ENCODE assay signal across 1 cellular context in the genomic region with DNA sequence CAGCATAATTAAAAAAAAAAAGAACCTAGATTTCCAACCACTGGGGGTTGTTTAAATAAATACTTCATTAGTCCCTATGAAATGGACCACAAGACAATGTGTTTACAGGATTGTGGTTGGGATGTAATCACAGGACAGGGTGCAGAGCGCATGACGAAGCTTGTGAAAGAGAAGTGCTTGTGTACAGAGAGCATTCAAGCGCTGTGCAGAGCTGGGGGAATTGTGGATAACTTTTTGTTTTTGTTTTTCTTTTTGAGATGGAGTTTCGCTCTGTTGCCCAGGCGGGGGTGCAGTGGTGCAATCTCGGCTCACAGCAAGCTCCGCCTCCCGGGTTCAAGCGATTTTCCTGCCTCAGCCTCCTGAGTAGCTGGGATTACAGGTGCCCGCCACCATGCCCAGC.
TF ChIP-seq lines count a peak whose summit lies in the region.

No MANE protein-coding gene starts in this region.

TF ChIP-seq in HEK293, 187 proteins besides CTCF, POLR2A, EP300 and RAD21 (continued from another document):
- TF ChIP-seq, protein P1, sequence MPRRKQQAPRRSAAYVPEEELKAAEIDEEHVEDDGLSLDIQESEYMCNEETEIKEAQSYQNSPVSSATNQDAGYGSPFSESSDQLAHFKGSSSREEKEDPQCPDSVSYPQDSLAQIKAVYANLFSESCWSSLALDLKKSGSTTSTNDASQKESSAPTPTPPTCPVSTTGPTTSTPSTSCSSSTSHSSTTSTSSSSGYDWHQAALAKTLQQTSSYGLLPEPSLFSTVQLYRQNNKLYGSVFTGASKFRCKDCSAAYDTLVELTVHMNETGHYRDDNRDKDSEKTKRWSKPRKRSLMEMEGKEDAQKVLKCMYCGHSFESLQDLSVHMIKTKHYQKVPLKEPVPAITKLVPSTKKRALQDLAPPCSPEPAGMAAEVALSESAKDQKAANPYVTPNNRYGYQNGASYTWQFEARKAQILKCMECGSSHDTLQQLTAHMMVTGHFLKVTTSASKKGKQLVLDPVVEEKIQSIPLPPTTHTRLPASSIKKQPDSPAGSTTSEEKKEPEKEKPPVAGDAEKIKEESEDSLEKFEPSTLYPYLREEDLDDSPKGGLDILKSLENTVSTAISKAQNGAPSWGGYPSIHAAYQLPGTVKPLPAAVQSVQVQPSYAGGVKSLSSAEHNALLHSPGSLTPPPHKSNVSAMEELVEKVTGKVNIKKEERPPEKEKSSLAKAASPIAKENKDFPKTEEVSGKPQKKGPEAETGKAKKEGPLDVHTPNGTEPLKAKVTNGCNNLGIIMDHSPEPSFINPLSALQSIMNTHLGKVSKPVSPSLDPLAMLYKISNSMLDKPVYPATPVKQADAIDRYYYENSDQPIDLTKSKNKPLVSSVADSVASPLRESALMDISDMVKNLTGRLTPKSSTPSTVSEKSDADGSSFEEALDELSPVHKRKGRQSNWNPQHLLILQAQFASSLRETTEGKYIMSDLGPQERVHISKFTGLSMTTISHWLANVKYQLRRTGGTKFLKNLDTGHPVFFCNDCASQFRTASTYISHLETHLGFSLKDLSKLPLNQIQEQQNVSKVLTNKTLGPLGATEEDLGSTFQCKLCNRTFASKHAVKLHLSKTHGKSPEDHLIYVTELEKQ (tag by site-specific recombination; IDR thresholded peaks at IDR 0.05; ENCODE audit: borderline replicate concordance) = no peak
- no peak for TF ChIP-seq SALL2 (tag by site-specific recombination; IDR thresholded peaks at IDR 0.05; ENCODE audit: borderline replicate concordance)
